Comparison of ENCODE assay signal across 31 cellular contexts in the genomic region with DNA sequence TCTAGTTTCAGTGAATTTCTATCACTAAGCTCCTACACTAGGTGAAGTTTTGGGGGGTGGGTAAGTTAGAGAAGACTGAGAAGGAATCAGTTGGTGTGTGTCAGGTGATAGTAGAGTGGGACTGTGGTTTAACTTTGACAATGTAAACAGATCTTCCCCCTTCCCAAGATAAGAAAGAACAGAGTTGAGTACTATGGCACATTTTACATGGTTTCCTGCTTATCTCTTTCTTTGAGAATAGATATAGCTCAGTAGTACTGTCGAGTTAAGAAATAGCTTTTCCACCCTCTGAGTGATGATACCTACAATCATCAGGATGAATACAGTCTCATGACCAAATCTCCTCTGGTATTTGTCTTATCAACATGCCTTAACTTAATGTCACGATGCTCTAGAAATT. TPM values are rescaled to one million over a fixed set of nuclear protein-coding genes. Genes with fewer than 3 reads are reported as not detected.
"Had no signal": no experiment of that assay in that cellular context is flagged by ENCODE, and none has a peak within 500 bp of the region (broad histone marks: within the 10 kb centered on the region; RNA-seq: fewer than 3 reads in every experiment).

No MANE protein-coding gene starts in this region.

- H3K9me3 ChIP-seq: adrenal gland, Peyer's patch, SJSA1, SK-N-SH had no signal

- H3K4me3 ChIP-seq: adrenal gland, Peyer's patch, SJSA1 had no signal

- DNase-seq: activated CD4-positive, alpha-beta T cell treated with anti-CD3 and anti-CD28 coated beads, Interleukin-2, amount 10 ng/mL, durations not matched to agents 24 days and 14 days; activated CD4-positive, alpha-beta T cell treated with anti-CD3 and anti-CD28 coated beads, Interleukin-2, amount 50 U/mL, for 4 hours; activated CD8-positive, alpha-beta T cell treated with anti-CD3 and anti-CD28 coated beads for 36 hours; activated effector memory CD4-positive, alpha-beta T cell treated with anti-CD3 and anti-CD28 coated beads, Interleukin-2, amount 50 U/mL, for 16 hours; activated naive CD4-positive, alpha-beta T cell; activated naive CD4-positive, alpha-beta T cell treated with anti-CD3 and anti-CD28 coated beads, Interleukin-2, amount 50 U/mL, for 16 hours; activated naive CD8-positive, alpha-beta T cell treated with anti-CD3 and anti-CD28 coated beads, Interleukin-2, amount 10 ng/mL, durations not matched to agents 7 days and 5 days; activated T-cell treated with anti-CD3 and anti-CD28 coated beads, Interleukin-2, amount 50 U/mL, for 1 hour; activated T-cell treated with anti-CD3 and anti-CD28 coated beads, Interleukin-2, amount 50 U/mL, for 72 hours; adrenal gland; MM.1S; MV-4-11; NCI-H1092; NCI-H1417; NCI-H146; NCI-H187 treated with DMSO at 0.1 percent for 48 hours; NCI-H2081; NCI-H2171 treated with DMSO at 0.1 percent for 48 hours; NCI-H2227 treated with DMSO at 0.1 percent for 48 hours; NCI-H446 treated with DMSO at 0.1 percent for 48 hours; NCI-H524; PC-3; Peyer's patch; RPMI8226; SHP77 treated with DMSO at 0.1 percent for 48 hours; SK-N-SH had no signal

- H3K9ac ChIP-seq: KMS-11, SK-N-SH had no signal

- H3K27me3 Mint-ChIP-seq: activated T-helper 17 cell treated with anti-CD3 and anti-CD28 coated beads, Interleukin-2, amount 50 U/mL, for 72 hours had no signal

- H3K27me3 ChIP-seq: adrenal gland, Peyer's patch had no signal

- H3K36me3 Mint-ChIP-seq: activated naive CD8-positive, alpha-beta T cell treated with anti-CD3 and anti-CD28 coated beads, Interleukin-2, amount 10 ng/mL, durations not matched to agents 7 days and 5 days had no signal

- H3K27ac Mint-ChIP-seq: activated CD4-positive, alpha-beta T cell treated with anti-CD3 and anti-CD28 coated beads, Interleukin-2, amount 10 ng/mL, durations not matched to agents 24 days and 14 days; activated CD8-positive, alpha-beta T cell treated with anti-CD3 and anti-CD28 coated beads for 36 hours; activated naive CD8-positive, alpha-beta T cell treated with anti-CD3 and anti-CD28 coated beads, Interleukin-2, amount 10 ng/mL, durations not matched to agents 7 days and 5 days; activated T-helper 17 cell treated with anti-CD3 and anti-CD28 coated beads, Interleukin-2, amount 50 U/mL, for 72 hours; T-helper 1 cell treated with Interleukin-12 subunit alpha and Interleukin-12 subunit beta and Interleukin-4 antibody, amounts not matched to agents 30 μg/mL and 1 μg/mL, for 36 hours; T-helper 2 cell treated with Interferon-gamma antibody and Interleukin-4, amounts not matched to agents 5 μg/mL and 100 μg/mL, for 36 hours had no signal

- H3K4me3 Mint-ChIP-seq: activated CD4-positive, alpha-beta T cell treated with anti-CD3 and anti-CD28 coated beads, Interleukin-2, amount 10 ng/mL, durations not matched to agents 24 days and 14 days; activated CD8-positive, alpha-beta T cell treated with anti-CD3 and anti-CD28 coated beads for 36 hours; activated naive CD8-positive, alpha-beta T cell treated with anti-CD3 and anti-CD28 coated beads, Interleukin-2, amount 10 ng/mL, durations not matched to agents 7 days and 5 days; activated T-cell treated with anti-CD3 and anti-CD28 coated beads, Interleukin-2, amount 50 U/mL, for 72 hours; activated T-helper 17 cell treated with anti-CD3 and anti-CD28 coated beads, Interleukin-2, amount 50 U/mL, for 72 hours; T-helper 1 cell treated with Interleukin-12 subunit alpha and Interleukin-12 subunit beta and Interleukin-4 antibody, amounts not matched to agents 30 μg/mL and 1 μg/mL, for 36 hours; T-helper 2 cell treated with Interferon-gamma antibody and Interleukin-4, amounts not matched to agents 5 μg/mL and 100 μg/mL, for 36 hours had no signal

- H3K4me1 Mint-ChIP-seq: activated T-helper 17 cell treated with anti-CD3 and anti-CD28 coated beads, Interleukin-2, amount 50 U/mL, for 72 hours had no signal

- H3K9me3 Mint-ChIP-seq: activated CD4-positive, alpha-beta T cell treated with anti-CD3 and anti-CD28 coated beads, Interleukin-2, amount 10 ng/mL, durations not matched to agents 24 days and 14 days; activated CD8-positive, alpha-beta T cell treated with anti-CD3 and anti-CD28 coated beads for 36 hours; activated naive CD8-positive, alpha-beta T cell treated with anti-CD3 and anti-CD28 coated beads, Interleukin-2, amount 10 ng/mL, durations not matched to agents 7 days and 5 days; activated T-cell treated with anti-CD3 and anti-CD28 coated beads, Interleukin-2, amount 50 U/mL, for 72 hours; activated T-helper 17 cell treated with anti-CD3 and anti-CD28 coated beads, Interleukin-2, amount 50 U/mL, for 72 hours; T-helper 1 cell treated with Interleukin-12 subunit alpha and Interleukin-12 subunit beta and Interleukin-4 antibody, amounts not matched to agents 30 μg/mL and 1 μg/mL, for 36 hours; T-helper 2 cell treated with Interferon-gamma antibody and Interleukin-4, amounts not matched to agents 5 μg/mL and 100 μg/mL, for 36 hours had no signal

- H3K27ac ChIP-seq: adrenal gland, KMS-11, Peyer's patch, SJSA1 had no signal

- ATAC-seq: activated CD8-positive, alpha-beta T cell treated with anti-CD3 and anti-CD28 coated beads for 36 hours; activated T-helper 17 cell treated with anti-CD3 and anti-CD28 coated beads, Interleukin-2, amount 50 U/mL, for 72 hours; PC-3 had no signal

- H3K4me1 ChIP-seq: adrenal gland, Peyer's patch, SJSA1 had no signal

- H3K36me3 ChIP-seq: adrenal gland, Peyer's patch, SJSA1 had no signal

RNA-seq across cellular contexts. Expression of gene GAP43, which starts 42.8 kb away (rescaled TPM):
- total RNA-seq: activated CD4-positive, alpha-beta T cell treated with anti-CD3 and anti-CD28 coated beads, Interleukin-2, amount 10 ng/mL, durations not matched to agents 24 days and 14 days; activated CD8-positive, alpha-beta T cell treated with anti-CD3 and anti-CD28 coated beads for 36 hours; activated naive CD8-positive, alpha-beta T cell treated with anti-CD3 and anti-CD28 coated beads, Interleukin-2, amount 10 ng/mL, durations not matched to agents 7 days and 5 days; activated T-cell treated with anti-CD3 and anti-CD28 coated beads, Interleukin-2, amount 50 U/mL, for 72 hours; activated T-helper 17 cell treated with anti-CD3 and anti-CD28 coated beads, Interleukin-2, amount 50 U/mL, for 72 hours; PC-3; SJSA1 had no signal
